10 cellular contexts compared by ENCODE assay signal in the genomic region with DNA sequence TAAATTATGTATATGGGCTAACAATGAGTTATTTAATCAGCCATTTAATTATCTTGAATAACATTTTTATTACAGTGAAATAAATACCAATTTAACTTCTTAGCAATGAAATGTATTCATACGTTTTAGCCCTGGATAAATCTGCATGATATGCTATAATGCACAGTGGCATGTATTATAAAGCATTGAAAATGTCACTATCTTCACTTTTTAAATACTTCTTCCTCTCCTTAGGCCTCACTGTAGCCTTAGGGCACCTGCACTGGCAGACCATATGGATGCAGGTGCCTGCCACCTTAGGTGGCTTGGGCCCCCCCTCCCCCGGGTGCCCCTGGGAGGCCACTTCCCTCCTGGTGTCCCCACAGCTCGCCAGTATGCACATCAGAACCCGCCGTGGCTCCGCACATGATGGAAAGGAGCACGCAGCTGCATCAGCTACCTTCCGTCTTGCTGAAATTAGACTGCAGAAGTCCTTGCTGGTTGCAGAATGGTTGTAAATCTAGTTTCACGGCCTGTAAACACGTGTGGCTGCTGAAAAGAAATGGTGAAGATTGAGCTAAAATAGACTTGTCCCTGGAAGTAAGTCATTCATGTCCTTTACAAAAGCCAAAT. TPM values are rescaled to one million over a fixed set of nuclear protein-coding genes. Genes with fewer than 3 reads are reported as not detected.
DNase-seq lines count a peak whose midpoint lies in the region; ATAC-seq and TF ChIP-seq lines count a peak whose summit lies in the region.
"Had no signal": no experiment of that assay in that cellular context is flagged by ENCODE, and none has a peak within 500 bp of the region (broad histone marks: within the 10 kb centered on the region; RNA-seq: fewer than 3 reads in every experiment).

No MANE protein-coding gene starts in this region.

- H3K4me3 ChIP-seq in PC-9 (no peak overlapping the region), neural cell (ENCODE audit: low read length) (no peak overlapping the region)
- H3K4me3 ChIP-seq: prostate gland had no signal

- H3K9me3 Mint-ChIP-seq in activated naive CD4-positive, alpha-beta T cell treated with anti-CD3 and anti-CD28 coated beads for 36 hours: no peaks in the 10 kb centered on the region

- ATAC-seq in GM18505 (IDR thresholded peaks at IDR 0.05; ENCODE audit: unreplicated experiment) (peak; percentile 18), GM21737 (IDR thresholded peaks at IDR 0.05; ENCODE audit: unreplicated experiment) (peak; percentile 5), HG02840 (IDR thresholded peaks at IDR 0.05; ENCODE audit: low FRiP score, unreplicated experiment) (no peak), HG02610 (IDR thresholded peaks at IDR 0.05; ENCODE audit: unreplicated experiment) (no peak)
- ATAC-seq: heart left ventricle had no signal

- TF ChIP-seq CTCF in PC-9 (conservative IDR thresholded peaks at IDR 0.05): peak; percentile 55
- no peak for TF ChIP-seq CTCF in neural cell (IDR thresholded peaks at IDR 0.05; ENCODE audit: poor library complexity, severe bottlenecking)

- no peaks in the 10 kb centered on the region for H3K27me3 ChIP-seq in PC-9 (ENCODE audit: insufficient read depth, low read depth)
- no peaks in the 10 kb centered on the region for H3K27me3 ChIP-seq in neural cell (ENCODE audit: insufficient read depth, low read depth, low read length)
- H3K27me3 ChIP-seq: heart left ventricle had no signal

- no peaks in the 10 kb centered on the region for H3K9me2 ChIP-seq in PC-9 (ENCODE audit: insufficient read depth)
- H3K9me2 ChIP-seq in neural cell (ENCODE audit: insufficient read depth, low read length): no peaks in the 10 kb centered on the region

- H3K36me3 Mint-ChIP-seq in activated naive CD4-positive, alpha-beta T cell treated with anti-CD3 and anti-CD28 coated beads for 36 hours (ENCODE audit: low read depth): peaks cover 11% of the 10 kb centered on the region

- H3K4me3 Mint-ChIP-seq in activated naive CD4-positive, alpha-beta T cell treated with anti-CD3 and anti-CD28 coated beads for 36 hours: no peak overlapping the region

- no peak overlapping the region for H2AFZ ChIP-seq in PC-9
- no peak overlapping the region for H2AFZ ChIP-seq in neural cell (ENCODE audit: low read depth, low read length)

- no peaks in the 10 kb centered on the region for H3K27me3 Mint-ChIP-seq in activated naive CD4-positive, alpha-beta T cell treated with anti-CD3 and anti-CD28 coated beads for 36 hours (ENCODE audit: low read depth)

- BruUV-seq in PC-9 (replicated peaks; lab: Mats Ljungman, UMichigan): no TSS peak

- H4K20me1 ChIP-seq in PC-9 (ENCODE audit: insufficient read depth): peaks cover 10% of the 10 kb centered on the region; the same call in 1 of the 2 replicates
- H4K20me1 ChIP-seq in neural cell (ENCODE audit: insufficient read depth): no peaks in the 10 kb centered on the region

- H3K36me3 ChIP-seq in PC-9 (ENCODE audit: low read depth): no peaks in the 10 kb centered on the region
- no peaks in the 10 kb centered on the region for H3K36me3 ChIP-seq in neural cell (ENCODE audit: insufficient read depth, low read length)

- H3K4me1 Mint-ChIP-seq in activated naive CD4-positive, alpha-beta T cell treated with anti-CD3 and anti-CD28 coated beads for 36 hours (ENCODE audit: low read depth): peaks cover 13% of the 10 kb centered on the region

- no peaks in the 10 kb centered on the region for H3K9me3 ChIP-seq in PC-9 (ENCODE audit: insufficient read depth, low read depth)
- no peaks in the 10 kb centered on the region for H3K9me3 ChIP-seq in neural cell (ENCODE audit: low read length)
- H3K9me3 ChIP-seq: heart left ventricle, prostate gland had no signal

- peaks cover 14% of the 10 kb centered on the region for H3K4me1 ChIP-seq in PC-9 (replicated peaks; ENCODE audit: insufficient read depth)
- H3K4me1 ChIP-seq: prostate gland had no signal

- H3F3A ChIP-seq in PC-9 (ENCODE audit: insufficient read depth, low read depth) (peaks cover 15% of the 10 kb centered on the region; the same call in 1 of the 2 replicates), neural cell (ENCODE audit: insufficient read depth, low read length, poor library complexity, severe bottlenecking) (no peaks in the 10 kb centered on the region)

- no peak overlapping the region for H3K27ac Mint-ChIP-seq in activated naive CD4-positive, alpha-beta T cell treated with anti-CD3 and anti-CD28 coated beads for 36 hours

- no peak for DNase-seq in PC-9
- no peak for DNase-seq in putamen (ENCODE audit: low spot score)
- DNase-seq in activated naive CD4-positive, alpha-beta T cell treated with anti-CD3 and anti-CD28 coated beads for 36 hours: no peak

- TF ChIP-seq POLR2A in GM18505 (IDR thresholded peaks at IDR 0.05; ENCODE audit: borderline replicate concordance, extremely low read depth, insufficient read depth, insufficient read length): no peak

- intact Hi-C loops in PC-9 (cut with micrococcal nuclease; ENCODE audit: unreplicated experiment): no loop called here
- intact Hi-C loops in activated naive CD4-positive, alpha-beta T cell treated with anti-CD3 and anti-CD28 coated beads for 36 hours (cut with micrococcal nuclease): loop anchor here (1.0 to 10.0 kb wide), 7 partner anchors 38 to 1342 kb away; a partner anchor contains a TSS

- H3K27ac ChIP-seq in PC-9 (no peak overlapping the region), neural cell (ENCODE audit: low read length) (no peak overlapping the region)

- H3K9ac ChIP-seq in neural cell (ENCODE audit: low read length): no peak overlapping the region

- TF ChIP-seq RAD21 in neural cell (conservative IDR thresholded peaks at IDR 0.05): no peak

- TF ChIP-seq EP300 in neural cell (conservative IDR thresholded peaks at IDR 0.05; ENCODE audit: poor library complexity, severe bottlenecking): no peak

- H3K4me2 ChIP-seq in PC-9 (no peak overlapping the region), neural cell (ENCODE audit: low read length) (no peak overlapping the region)

- H3K79me2 ChIP-seq in PC-9 (ENCODE audit: low read depth) (no peaks in the 10 kb centered on the region), neural cell (replicated peaks; ENCODE audit: insufficient read depth, low read length) (no peaks in the 10 kb centered on the region)

- CTCF ChIA-PET in PC-9 (lab: Charles Lee): no interaction called here
- CTCF ChIA-PET in activated naive CD4-positive, alpha-beta T cell treated with anti-CD3 and anti-CD28 coated beads for 36 hours (lab: Charles Lee): interaction anchor here (0.7 to 7.1 kb wide), 16 partner anchors 8 to 318 kb away, joined by 3 to 44 read pairs (median 4); a partner anchor contains a TSS

- POLR2A ChIA-PET in PC-9 (lab: Charles Lee; ENCODE audit: unreplicated experiment): no interaction called here

TF ChIP-seq in neural cell, 6 proteins besides CTCF, POLR2A, EP300 and RAD21:
- no peak for TF ChIP-seq TAF1 (IDR thresholded peaks at IDR 0.05; ENCODE audit: low read depth)
- TF ChIP-seq EZH2 (IDR thresholded peaks at IDR 0.05; ENCODE audit: borderline replicate concordance, insufficient read depth, low read length, poor library complexity, severe bottlenecking): no peak
- TF ChIP-seq MXI1 (conservative IDR thresholded peaks at IDR 0.05; ENCODE audit: poor library complexity, severe bottlenecking): no peak
- TF ChIP-seq POLR2AphosphoS5 (IDR thresholded peaks at IDR 0.05): no peak
- peak; percentile 34 for TF ChIP-seq SMC3 (conservative IDR thresholded peaks at IDR 0.05; ENCODE audit: poor library complexity)
- TF ChIP-seq, protein P1, sequence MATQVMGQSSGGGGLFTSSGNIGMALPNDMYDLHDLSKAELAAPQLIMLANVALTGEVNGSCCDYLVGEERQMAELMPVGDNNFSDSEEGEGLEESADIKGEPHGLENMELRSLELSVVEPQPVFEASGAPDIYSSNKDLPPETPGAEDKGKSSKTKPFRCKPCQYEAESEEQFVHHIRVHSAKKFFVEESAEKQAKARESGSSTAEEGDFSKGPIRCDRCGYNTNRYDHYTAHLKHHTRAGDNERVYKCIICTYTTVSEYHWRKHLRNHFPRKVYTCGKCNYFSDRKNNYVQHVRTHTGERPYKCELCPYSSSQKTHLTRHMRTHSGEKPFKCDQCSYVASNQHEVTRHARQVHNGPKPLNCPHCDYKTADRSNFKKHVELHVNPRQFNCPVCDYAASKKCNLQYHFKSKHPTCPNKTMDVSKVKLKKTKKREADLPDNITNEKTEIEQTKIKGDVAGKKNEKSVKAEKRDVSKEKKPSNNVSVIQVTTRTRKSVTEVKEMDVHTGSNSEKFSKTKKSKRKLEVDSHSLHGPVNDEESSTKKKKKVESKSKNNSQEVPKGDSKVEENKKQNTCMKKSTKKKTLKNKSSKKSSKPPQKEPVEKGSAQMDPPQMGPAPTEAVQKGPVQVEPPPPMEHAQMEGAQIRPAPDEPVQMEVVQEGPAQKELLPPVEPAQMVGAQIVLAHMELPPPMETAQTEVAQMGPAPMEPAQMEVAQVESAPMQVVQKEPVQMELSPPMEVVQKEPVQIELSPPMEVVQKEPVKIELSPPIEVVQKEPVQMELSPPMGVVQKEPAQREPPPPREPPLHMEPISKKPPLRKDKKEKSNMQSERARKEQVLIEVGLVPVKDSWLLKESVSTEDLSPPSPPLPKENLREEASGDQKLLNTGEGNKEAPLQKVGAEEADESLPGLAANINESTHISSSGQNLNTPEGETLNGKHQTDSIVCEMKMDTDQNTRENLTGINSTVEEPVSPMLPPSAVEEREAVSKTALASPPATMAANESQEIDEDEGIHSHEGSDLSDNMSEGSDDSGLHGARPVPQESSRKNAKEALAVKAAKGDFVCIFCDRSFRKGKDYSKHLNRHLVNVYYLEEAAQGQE (IDR thresholded peaks at IDR 0.05; ENCODE audit: borderline replicate concordance): no peak

RNA-seq across cellular contexts. Expression of a gene that starts 56.7 kb away (rescaled TPM):
- 54.5 and 72.2 TPM in 2 replicates for total RNA-seq in PC-9 (2021)
- polyA plus RNA-seq in neural cell: 21.3 and 23.9 TPM in 2 replicates
- polyA minus RNA-seq in neural cell: 8.3 and 9.5 TPM in 2 replicates
- total RNA-seq in activated naive CD4-positive, alpha-beta T cell treated with anti-CD3 and anti-CD28 coated beads for 36 hours: 10 to 100 TPM; 45.6 to 49.8 TPM

Comparison
In these comparisons a context has a peak if more than half of its experiments do, and no peak if none do; other contexts are left out.
1. ATAC-seq: peak in GM18505 (single experiment) and GM21737 (single experiment); none in HG02840 (single experiment) and HG02610 (single experiment).